ENCODE assay signal across 9 cellular contexts in the genomic region with DNA sequence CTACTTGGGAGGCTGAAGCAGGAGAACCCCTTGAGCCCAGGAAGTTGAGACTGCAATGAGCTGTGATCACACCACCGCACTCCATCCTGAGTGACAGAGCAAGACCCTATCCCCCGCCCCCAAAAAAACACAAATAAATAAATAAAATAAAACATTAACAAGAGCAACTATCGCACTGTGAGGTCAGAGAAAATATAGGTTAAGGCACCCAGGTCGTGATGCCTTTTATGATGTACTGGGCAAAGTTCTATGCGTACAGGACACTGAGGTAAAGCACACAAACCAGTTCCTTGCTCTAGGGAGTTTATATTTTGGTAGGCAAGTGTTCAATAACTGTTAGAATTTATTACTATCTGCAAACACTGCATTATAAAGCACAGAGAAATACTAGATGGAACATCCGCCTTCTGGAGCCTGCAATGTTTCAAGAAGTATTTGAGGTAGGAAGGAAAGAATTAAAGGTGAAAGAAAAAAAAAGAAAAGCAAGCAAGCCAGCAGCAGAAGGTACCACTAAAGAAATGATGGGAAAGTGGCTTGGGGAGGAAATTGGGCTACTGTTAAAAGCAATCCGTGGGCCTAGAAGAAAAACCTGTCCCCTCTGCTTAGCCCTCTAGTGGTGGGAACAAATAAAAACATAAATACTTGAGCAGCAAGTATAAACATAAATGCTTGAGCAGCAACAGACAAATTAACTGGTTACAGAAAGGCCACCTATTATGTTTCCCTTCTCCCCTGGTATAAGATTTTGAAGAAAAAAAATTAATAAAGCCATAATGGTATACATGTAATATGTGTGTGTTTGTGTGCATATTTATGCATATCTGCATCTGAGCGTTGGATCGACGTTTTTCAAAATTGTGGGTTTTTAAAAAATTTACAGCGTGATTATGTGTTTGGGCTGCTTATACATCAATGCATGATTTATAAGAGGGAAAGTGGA.
A peak's percentile ranks its signal among the peaks of the same experiment; 100 is the strongest.
DNase-seq lines count a peak whose midpoint lies in the region; ATAC-seq and TF ChIP-seq lines count a peak whose summit lies in the region.
"Had no signal": no experiment of that assay in that cellular context is flagged by ENCODE, and none has a peak within 500 bp of the region (broad histone marks: within the 10 kb centered on the region; RNA-seq: fewer than 3 reads in every experiment).

No MANE protein-coding gene starts in this region.

- intact Hi-C loops in uterus (cut with DNase I; ENCODE audit: low total_unique reads) = no loop called here

- no peak overlapping the region for H3K27ac ChIP-seq in KMS-11
- H3K27ac ChIP-seq in uterus = no peak overlapping the region
- H3K27ac ChIP-seq: SK-N-MC had no signal

- no peaks in the 10 kb centered on the region for H4K20me1 ChIP-seq in KMS-11 (ENCODE audit: insufficient read depth)

- no peak overlapping the region for H3K9ac ChIP-seq in KMS-11

- H3K9me3 ChIP-seq in uterus = no peaks in the 10 kb centered on the region

- TF ChIP-seq CTCF in KMS-11 (conservative IDR thresholded peaks at IDR 0.05; ENCODE audit: low read depth, low read length) (peak; percentile 70), WI38 (IDR thresholded peaks at IDR 0.05; ENCODE audit: low read depth, low read length) (peak; percentile 12; the same call in 1 of the 2 replicates), uterus (IDR thresholded peaks at IDR 0.05) (no peak)

- H3K79me2 ChIP-seq in KMS-11 (ENCODE audit: insufficient read depth, low read depth) = no peaks in the 10 kb centered on the region

- no peaks in the 10 kb centered on the region for H3K27me3 ChIP-seq in KMS-11 (ENCODE audit: insufficient read depth, low read depth)
- H3K27me3 ChIP-seq in uterus = no peaks in the 10 kb centered on the region

- H3K4me3 ChIP-seq in KMS-11 (IDR thresholded peaks at IDR 0.05; ENCODE audit: insufficient read depth, low read depth, low read length) (no peak overlapping the region), WI38 (ENCODE audit: low read depth, low read length) (no peak overlapping the region), uterus (no peak overlapping the region)
- H3K4me3 ChIP-seq: SK-N-MC had no signal

- H3K4me1 ChIP-seq in KMS-11 (ENCODE audit: low read depth, poor library complexity, severe bottlenecking) (no peaks in the 10 kb centered on the region), uterus (no peaks in the 10 kb centered on the region)

- DNase-seq in EH (ENCODE audit: low read depth) = peak; percentile 49
- peak; percentile 56 for DNase-seq in left kidney (ENCODE audit: low read depth, low spot score)
- no peak for DNase-seq in activated CD4-positive, CD25-positive, alpha-beta regulatory T cell (lab: John Stamatoyannopoulos, UW)
- no peak for DNase-seq in NCI-H187 treated with DMSO at 0.1 percent for 48 hours (lab: John Stamatoyannopoulos, UW)
- DNase-seq in uterus = no peak

- no peak overlapping the region for H3K4me2 ChIP-seq in KMS-11

- no peak for TF ChIP-seq POLR2A in uterus (IDR thresholded peaks at IDR 0.05)

- H3K36me3 ChIP-seq in KMS-11 (ENCODE audit: insufficient read depth) (no peaks in the 10 kb centered on the region), uterus (no peaks in the 10 kb centered on the region)

- H2AFZ ChIP-seq in KMS-11 (ENCODE audit: low read depth) = no peak overlapping the region

- no peak for ATAC-seq in HG02642 (IDR thresholded peaks at IDR 0.05; ENCODE audit: poor library complexity, unreplicated experiment)

Comparison
In these comparisons a context has a peak if more than half of its experiments do, and no peak if none do; other contexts are left out.
1. DNase-seq: peak in EH (single experiment) and left kidney (single experiment); none in activated CD4-positive, CD25-positive, alpha-beta regulatory T cell (0 of 4), NCI-H187 treated with DMSO at 0.1 percent for 48 hours (single experiment) and uterus (0 of 2).
2. CTCF ChIP-seq: peak in KMS-11 (single experiment) and WI38 (single experiment); none in uterus (0 of 4).